Comparison of ENCODE assay signal across 8 cellular contexts in genomic region chr17:30824002-30824355, GRCh38. TPM values are rescaled to one million over a fixed set of nuclear protein-coding genes. Genes with fewer than 3 reads are reported as not detected.
DNase-seq lines count a peak whose midpoint lies in the region; ATAC-seq and TF ChIP-seq lines count a peak whose summit lies in the region.

No MANE protein-coding gene starts in this region.

- peaks cover 11% of the 10 kb centered on the region for H3K4me1 ChIP-seq in hepatocyte (ENCODE audit: insufficient read depth)

- TF ChIP-seq CTCF in hepatocyte (IDR thresholded peaks at IDR 0.05; ENCODE audit: poor library complexity) = no peak

- H3K27ac ChIP-seq in hepatocyte (peak overlapping the region; percentile 87), skin epidermis (peak overlapping the region; percentile 48 to 99 (median 90))

- peaks cover 8% of the 10 kb centered on the region for H3K36me3 Mint-ChIP-seq in activated naive CD8-positive, alpha-beta T cell treated with anti-CD3 and anti-CD28 coated beads, Interleukin-2, amount 50 U/mL, for 24 hours (ENCODE audit: low read depth)

- H3K27ac Mint-ChIP-seq in activated naive CD8-positive, alpha-beta T cell treated with anti-CD3 and anti-CD28 coated beads, Interleukin-2, amount 50 U/mL, for 24 hours = peak overlapping the region; percentile 85

- H3K9me3 Mint-ChIP-seq in activated naive CD8-positive, alpha-beta T cell treated with anti-CD3 and anti-CD28 coated beads, Interleukin-2, amount 50 U/mL, for 24 hours = no peaks in the 10 kb centered on the region

- no peaks in the 10 kb centered on the region for H3K27me3 Mint-ChIP-seq in activated naive CD8-positive, alpha-beta T cell treated with anti-CD3 and anti-CD28 coated beads, Interleukin-2, amount 50 U/mL, for 24 hours

- peak overlapping the region; percentile 86 for H3K4me2 ChIP-seq in hepatocyte

- H3K9me2 ChIP-seq in hepatocyte (replicated peaks; ENCODE audit: insufficient read depth) = no peaks in the 10 kb centered on the region

- peak; percentile 9 for ATAC-seq in activated naive CD8-positive, alpha-beta T cell treated with anti-CD3 and anti-CD28 coated beads, Interleukin-2, amount 50 U/mL, for 24 hours
- ATAC-seq in GM19467 (IDR thresholded peaks at IDR 0.05; ENCODE audit: unreplicated experiment) = no peak

- no peaks in the 10 kb centered on the region for H3K36me3 ChIP-seq in hepatocyte (replicated peaks; ENCODE audit: insufficient read depth, low read depth)

- peak overlapping the region; percentile 83 for H2AFZ ChIP-seq in hepatocyte

- WGBS in hepatocyte (ENCODE audit: low lambda C conversion rate, missing lambda C conversion rate) = 0% methylated on average over 4 of the region's 11 CpGs

- peak; percentile 74 for DNase-seq in activated effector memory CD4-positive, alpha-beta T cell treated with anti-CD3 and anti-CD28 coated beads, Interleukin-2, amount 50 U/mL, for 16 hours
- no peak for DNase-seq in activated effector memory CD4-positive, alpha-beta T cell treated with Interleukin-2 at 50 U/mL for 16 hours
- DNase-seq in NAMALWA (ENCODE audit: low spot score) (peak; percentile 61), hepatocyte (ENCODE audit: low spot score) (peak; percentile 22), medulla oblongata (ENCODE audit: extremely low spot score) (no peak)
- DNase-seq in activated naive CD8-positive, alpha-beta T cell treated with anti-CD3 and anti-CD28 coated beads, Interleukin-2, amount 50 U/mL, for 24 hours = peak; percentile 50

- H3K79me2 ChIP-seq in hepatocyte = peaks cover 48% of the 10 kb centered on the region

- peak overlapping the region; percentile 89 for H3K4me3 Mint-ChIP-seq in activated naive CD8-positive, alpha-beta T cell treated with anti-CD3 and anti-CD28 coated beads, Interleukin-2, amount 50 U/mL, for 24 hours

- no peaks in the 10 kb centered on the region for H3K27me3 ChIP-seq in hepatocyte

- H3K4me3 ChIP-seq in hepatocyte (peak overlapping the region; percentile 66), skin epidermis (peak overlapping the region; percentile 59 to 96 (median 92))

- H3K9me3 ChIP-seq in hepatocyte (ENCODE audit: low read depth) = no peaks in the 10 kb centered on the region

- peaks cover 49% of the 10 kb centered on the region for H3K4me1 Mint-ChIP-seq in activated naive CD8-positive, alpha-beta T cell treated with anti-CD3 and anti-CD28 coated beads, Interleukin-2, amount 50 U/mL, for 24 hours

- no peaks in the 10 kb centered on the region for H4K20me1 ChIP-seq in hepatocyte (ENCODE audit: insufficient read depth, poor library complexity, severe bottlenecking)

RNA-seq across cellular contexts. Expression of gene CRLF3, which starts 0.5 kb away (rescaled TPM):
- total RNA-seq in hepatocyte = 8.7 and 9.7 TPM in 2 replicates
- polyA plus RNA-seq in hepatocyte = 6.6 and 8.4 TPM in 2 replicates

RNA-seq across cellular contexts. Expression of gene ATAD5, which starts 7.8 kb away (rescaled TPM):
- 2.0 and 3.2 TPM in 2 replicates for total RNA-seq in hepatocyte
- 1.2 and 1.5 TPM in 2 replicates for polyA plus RNA-seq in hepatocyte

Comparison
In these comparisons a context has a peak if more than half of its experiments do, and no peak if none do; other contexts are left out.
1. DNase-seq: peak in activated effector memory CD4-positive, alpha-beta T cell treated with anti-CD3 and anti-CD28 coated beads, Interleukin-2, amount 50 U/mL, for 16 hours (single experiment), NAMALWA (single experiment), activated naive CD8-positive, alpha-beta T cell treated with anti-CD3 and anti-CD28 coated beads, Interleukin-2, amount 50 U/mL, for 24 hours (single experiment) and hepatocyte (single experiment); none in activated effector memory CD4-positive, alpha-beta T cell treated with Interleukin-2 at 50 U/mL for 16 hours (single experiment) and medulla oblongata (single experiment).